9 cellular contexts compared by ENCODE assay signal in the genomic region with DNA sequence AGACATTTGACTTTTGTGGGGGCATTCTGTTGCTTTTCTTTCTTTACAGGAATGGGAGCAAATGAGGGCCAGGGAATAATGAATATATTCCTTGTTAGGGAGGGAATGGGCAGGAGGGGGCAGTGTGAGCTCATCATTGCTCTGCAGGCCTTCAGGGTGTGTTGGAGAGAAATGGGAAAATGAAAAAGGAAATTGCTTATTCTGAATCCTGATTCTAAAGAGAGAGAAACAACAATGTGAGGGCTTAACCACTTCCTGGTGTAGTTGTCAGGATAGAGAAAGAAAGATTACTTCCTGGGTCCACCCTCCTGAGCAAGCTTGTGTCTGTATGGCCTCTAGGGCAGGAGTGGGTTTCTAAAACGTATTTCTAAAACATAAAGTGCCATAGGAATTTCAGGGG. TPM values are rescaled to one million over a fixed set of nuclear protein-coding genes. Genes with fewer than 3 reads are reported as not detected.
DNase-seq lines count a peak whose midpoint lies in the region; ATAC-seq and TF ChIP-seq lines count a peak whose summit lies in the region.
"Had no signal": no experiment of that assay in that cellular context is flagged by ENCODE, and none has a peak within 500 bp of the region (broad histone marks: within the 10 kb centered on the region; RNA-seq: fewer than 3 reads in every experiment).

No MANE protein-coding gene starts in this region.

- H3K27ac ChIP-seq in DOHH2 (ENCODE audit: low read depth, low read length) (peak overlapping the region; percentile 86), HEK293 (ENCODE audit: extremely low read depth, low read depth, low read length) (no peak overlapping the region), Peyer's patch (peak overlapping the region; percentile 36 to 71 (median 66)), ascending aorta (no peak overlapping the region), hepatocyte (peak overlapping the region; percentile 30)
- H3K27ac ChIP-seq: thoracic aorta had no signal

- TF ChIP-seq POLR2A in Peyer's patch (IDR thresholded peaks at IDR 0.05), result no peak

- TF ChIP-seq CTCF in DOHH2 (IDR thresholded peaks at IDR 0.05; ENCODE audit: low read depth, low read length, poor library complexity, severe bottlenecking), result peak; percentile 79
- peak; percentile 65 for TF ChIP-seq CTCF in HEK293 (tag by site-specific recombination; IDR thresholded peaks at IDR 0.05)
- TF ChIP-seq CTCF in Peyer's patch (IDR thresholded peaks at IDR 0.05), result peak; percentile 34 to 90 (median 78)
- peak in 2 of 3 experiments; percentile 28 to 31 for TF ChIP-seq CTCF in ascending aorta (IDR thresholded peaks at IDR 0.05)
- TF ChIP-seq CTCF in hepatocyte (IDR thresholded peaks at IDR 0.05; ENCODE audit: poor library complexity), result peak; percentile 83

- intact Hi-C loops in ascending aorta (cut with DNase I), result no loop called here

- H3K27me3 ChIP-seq in DOHH2 (ENCODE audit: control insufficient read depth, low read length), result no peaks in the 10 kb centered on the region
- no peaks in the 10 kb centered on the region for H3K27me3 ChIP-seq in Peyer's patch
- H3K27me3 ChIP-seq in ascending aorta, result no peaks in the 10 kb centered on the region
- no peaks in the 10 kb centered on the region for H3K27me3 ChIP-seq in hepatocyte

- H3F3A ChIP-seq in DOHH2 (ENCODE audit: control insufficient read depth, insufficient read depth), result peaks cover 32% of the 10 kb centered on the region

- no peak overlapping the region for H2AFZ ChIP-seq in hepatocyte

- DNase-seq in Peyer's patch, result peak in 2 of 3 donors; percentile 69 to 84
- peak in 1 of 2 donors; percentile 62 for DNase-seq in ascending aorta (ENCODE audit: low spot score in 2 of 2)
- DNase-seq in hepatocyte (ENCODE audit: low spot score), result peak; percentile 79
- DNase-seq in stimulated activated CD4-positive, alpha-beta T cell treated with anti-CD3 and anti-CD28 coated beads, Interleukin-2, amount 100 ng/mL, for 24 hours, result peak; percentile 38 to 59
- no peak for DNase-seq in activated gamma-delta T cell treated with Interleukin-2 at 50 U/mL for 16 hours

- POLR2A ChIA-PET in HEK293 (lab: Yijun Ruan, JAX), result interaction anchor here (0.9 kb wide), 1 partner anchor 20 kb away, joined by 3 read pairs; no protein-coding TSS in a partner anchor

- H3K4me3 ChIP-seq in DOHH2 (ENCODE audit: low read length), result peak overlapping the region; percentile 45
- H3K4me3 ChIP-seq in HEK293 (ENCODE audit: low read depth, low read length), result no peak overlapping the region
- H3K4me3 ChIP-seq in Peyer's patch, result no peak overlapping the region
- H3K4me3 ChIP-seq in ascending aorta, result no peak overlapping the region
- H3K4me3 ChIP-seq in hepatocyte, result no peak overlapping the region
- H3K4me3 ChIP-seq: thoracic aorta had no signal

- H4K20me1 ChIP-seq in DOHH2 (ENCODE audit: control insufficient read depth, insufficient read depth, low read depth, low read length) (no peaks in the 10 kb centered on the region), hepatocyte (ENCODE audit: insufficient read depth, poor library complexity, severe bottlenecking) (no peaks in the 10 kb centered on the region)

- peak overlapping the region; percentile 65 for H3K4me2 ChIP-seq in DOHH2 (ENCODE audit: low read length)
- no peak overlapping the region for H3K4me2 ChIP-seq in hepatocyte

- H3K36me3 ChIP-seq in DOHH2 (ENCODE audit: control insufficient read depth, low read length) (no peaks in the 10 kb centered on the region), HEK293 (ENCODE audit: control insufficient read depth in 2 of 2, insufficient read depth in 1 of 2, low read length in 2 of 2) (peaks cover 0 to 42% of the 10 kb centered on the region in 2 experiments; a peak in 1 of 3 replicates), Peyer's patch (peaks cover 0 to 4% (median 0%) of the 10 kb centered on the region in 3 donors), ascending aorta (no peaks in the 10 kb centered on the region), hepatocyte (replicated peaks; ENCODE audit: insufficient read depth, low read depth) (no peaks in the 10 kb centered on the region)
- H3K36me3 ChIP-seq: thoracic aorta had no signal

- 87% methylated on average over 1 of the region's 1 CpG for WGBS in hepatocyte (ENCODE audit: low lambda C conversion rate, missing lambda C conversion rate)

- H3K4me1 ChIP-seq in DOHH2 (ENCODE audit: control insufficient read depth, low read length), result peaks cover 55% of the 10 kb centered on the region
- no peaks in the 10 kb centered on the region for H3K4me1 ChIP-seq in HEK293 (ENCODE audit: control insufficient read depth, insufficient read depth, low read length)
- H3K4me1 ChIP-seq in Peyer's patch, result peaks cover 0 to 24% (median 7%) of the 10 kb centered on the region in 4 donors
- no peaks in the 10 kb centered on the region for H3K4me1 ChIP-seq in ascending aorta
- no peaks in the 10 kb centered on the region for H3K4me1 ChIP-seq in hepatocyte (ENCODE audit: insufficient read depth)

- H3K9me2 ChIP-seq in DOHH2 (replicated peaks; ENCODE audit: control insufficient read depth, low read length) (no peaks in the 10 kb centered on the region), hepatocyte (replicated peaks; ENCODE audit: insufficient read depth) (no peaks in the 10 kb centered on the region)

- H3K79me2 ChIP-seq in DOHH2 (ENCODE audit: control insufficient read depth, low read length) (no peaks in the 10 kb centered on the region), hepatocyte (no peaks in the 10 kb centered on the region)

- no peak for ATAC-seq in HG02970 (IDR thresholded peaks at IDR 0.05; ENCODE audit: low FRiP score, unreplicated experiment)

- CTCF ChIA-PET in HEK293 (lab: Yijun Ruan, JAX), result interaction anchor here (0.6 to 2.0 kb wide), 26 partner anchors 10 to 525 kb away, joined by 3 to 24 read pairs (median 4); no protein-coding TSS in a partner anchor

- H3K9me3 ChIP-seq in DOHH2 (ENCODE audit: control insufficient read depth, insufficient read depth, low read length), result no peaks in the 10 kb centered on the region
- H3K9me3 ChIP-seq in HEK293 (ENCODE audit: control insufficient read depth, insufficient read depth, low read depth, low read length), result no peaks in the 10 kb centered on the region
- H3K9me3 ChIP-seq in Peyer's patch, result no peaks in the 10 kb centered on the region
- H3K9me3 ChIP-seq in ascending aorta, result no peaks in the 10 kb centered on the region
- no peaks in the 10 kb centered on the region for H3K9me3 ChIP-seq in hepatocyte (ENCODE audit: low read depth)
- H3K9me3 ChIP-seq: thoracic aorta had no signal

TF ChIP-seq in HEK293, 187 proteins besides CTCF, POLR2A, EP300 and RAD21:
- TF ChIP-seq ZNF654 (tag by site-specific recombination; IDR thresholded peaks at IDR 0.05; ENCODE audit: low read depth), result peak; percentile 69
- no peak for TF ChIP-seq ZNF521 (tag by site-specific recombination; IDR thresholded peaks at IDR 0.05)
- TF ChIP-seq, protein P1, sequence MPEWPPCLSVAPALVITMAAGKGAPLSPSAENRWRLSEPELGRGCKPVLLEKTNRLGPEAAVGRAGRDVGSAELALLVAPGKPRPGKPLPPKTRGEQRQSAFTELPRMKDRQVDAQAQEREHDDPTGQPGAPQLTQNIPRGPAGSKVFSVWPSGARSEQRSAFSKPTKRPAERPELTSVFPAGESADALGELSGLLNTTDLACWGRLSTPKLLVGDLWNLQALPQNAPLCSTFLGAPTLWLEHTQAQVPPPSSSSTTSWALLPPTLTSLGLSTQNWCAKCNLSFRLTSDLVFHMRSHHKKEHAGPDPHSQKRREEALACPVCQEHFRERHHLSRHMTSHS (tag by site-specific recombination; IDR thresholded peaks at IDR 0.05), result no peak

RNA-seq across cellular contexts. Expression of a gene that starts 28.3 kb away (rescaled TPM):
- total RNA-seq in Peyer's patch (1 to 10 TPM; 2.1 to 6.8 (median 4.1) TPM), ascending aorta (0.96 TPM), hepatocyte (9.7 and 10.9 TPM in 2 replicates)
- 8.2 and 8.9 TPM in 2 replicates for polyA plus RNA-seq in hepatocyte

Comparison
In these comparisons a context has a peak if more than half of its experiments do, and no peak if none do; other contexts are left out.
1. H3K27ac ChIP-seq: peak in DOHH2 (single experiment), Peyer's patch (4 of 4) and hepatocyte (single experiment); none in HEK293 (single experiment) and ascending aorta (0 of 2).
2. CTCF ChIP-seq: peak in every context shown above with its lines; median percentile 83 in hepatocyte; 79 in DOHH2; 78 in Peyer's patch; 65 in HEK293; 30 in ascending aorta.